Comparison of ENCODE assay signal across 8 cellular contexts in the genomic region with DNA sequence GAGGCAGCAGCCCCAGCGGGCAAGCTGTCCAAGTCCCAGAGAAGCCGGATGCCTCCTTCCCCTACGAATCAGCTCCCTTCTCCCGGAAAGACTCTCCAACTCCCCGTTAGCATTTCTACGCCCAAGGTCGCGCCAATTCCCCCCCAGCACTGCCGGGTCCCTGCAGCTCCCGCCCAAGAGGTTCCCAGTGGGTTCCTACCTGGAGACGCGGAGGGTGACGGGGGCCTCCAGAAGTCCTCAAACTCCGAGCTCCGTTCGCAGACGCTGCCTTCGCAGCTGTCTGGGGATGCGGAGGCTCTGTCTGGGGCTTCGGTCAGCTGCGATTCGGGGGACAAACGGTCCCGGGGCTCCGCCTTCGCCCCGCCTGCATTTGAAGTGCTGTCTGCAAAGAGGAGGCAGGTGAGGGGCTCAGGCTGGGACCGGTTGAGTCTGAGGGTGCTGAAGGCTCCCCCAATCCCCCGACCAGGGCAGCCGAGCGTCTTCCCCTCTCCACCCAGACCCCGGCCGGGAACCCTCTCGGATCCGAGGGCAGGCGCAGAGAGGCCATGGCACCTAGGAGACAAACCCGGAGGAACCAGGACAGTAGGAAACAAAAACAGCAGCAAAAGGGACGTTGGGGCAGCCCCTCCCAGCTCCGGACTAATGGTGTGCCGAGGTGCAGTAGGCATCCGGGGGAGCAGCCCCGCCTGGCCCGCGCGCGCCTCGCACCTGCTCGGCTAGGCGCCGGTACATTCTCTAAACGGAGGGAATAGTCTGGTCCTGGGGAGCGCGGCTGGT. TPM values are rescaled to one million over a fixed set of nuclear protein-coding genes. Genes with fewer than 3 reads are reported as not detected.
DNase-seq lines count a peak whose midpoint lies in the region; ATAC-seq and TF ChIP-seq lines count a peak whose summit lies in the region.

No MANE protein-coding gene starts in this region.

- no peak for TF ChIP-seq CTCF in natural killer cell (IDR thresholded peaks at IDR 0.05)

- DNase-seq in stimulated activated CD4-positive, alpha-beta T cell treated with anti-CD3 and anti-CD28 coated beads, Interleukin-12 subunit alpha, Interleukin-12 subunit beta, amount 100 ng/mL, for 4 hours: peak; percentile 39
- DNase-seq in stimulated activated CD4-positive, alpha-beta T cell treated with anti-CD3 and anti-CD28 coated beads, Interleukin-4, amount 100 ng/mL, for 24 hours: no peak
- peak in 4 of 5 donors; percentile 22 to 38 (median 27) for DNase-seq in T-helper 1 cell
- DNase-seq in effector CD4-positive, alpha-beta T cell: peak; percentile 9
- peak; percentile 34 for DNase-seq in natural killer cell
- no peak for DNase-seq in epidermal melanocyte (ENCODE audit: insufficient read length, low spot score)
- no peak for DNase-seq in sciatic nerve (ENCODE audit: low spot score)
- DNase-seq in SKM-1 (lab: John Stamatoyannopoulos, UW; ENCODE audit: unreplicated experiment): no peak

- no peaks in the 10 kb centered on the region for H3K27me3 Mint-ChIP-seq in natural killer cell (ENCODE audit: low read depth in 2 of 2)

- ATAC-seq in natural killer cell (peak in 1 of 3 donors; percentile 9), sciatic nerve (no peak)

- H3K4me3 Mint-ChIP-seq in natural killer cell: peak overlapping the region; percentile 98

- H3K9me3 Mint-ChIP-seq in natural killer cell: no peaks in the 10 kb centered on the region

- H3K27ac Mint-ChIP-seq in natural killer cell: peak overlapping the region; percentile 88 to 94

- intact Hi-C loops in natural killer cell (cut with micrococcal nuclease): no loop called here
- intact Hi-C loops in sciatic nerve (cut with DNase I): no loop called here

- H3K4me1 Mint-ChIP-seq in natural killer cell: peaks cover 50 to 71% of the 10 kb centered on the region in 2 donors

- H3K36me3 Mint-ChIP-seq in natural killer cell: peaks cover 8% of the 10 kb centered on the region

RNA-seq across cellular contexts. Expression of gene GFI1, which starts 3.9 kb away (rescaled TPM):
- total RNA-seq in natural killer cell (10 to 100 TPM; 42.7 to 50.3 (median 46.0) TPM), sciatic nerve (0.85 TPM)

Comparison
In these comparisons a context has a peak if more than half of its experiments do, and no peak if none do; other contexts are left out.
1. DNase-seq: peak in stimulated activated CD4-positive, alpha-beta T cell treated with anti-CD3 and anti-CD28 coated beads, Interleukin-12 subunit alpha, Interleukin-12 subunit beta, amount 100 ng/mL, for 4 hours (single experiment), T-helper 1 cell (4 of 5), effector CD4-positive, alpha-beta T cell (single experiment) and natural killer cell (single experiment); none in stimulated activated CD4-positive, alpha-beta T cell treated with anti-CD3 and anti-CD28 coated beads, Interleukin-4, amount 100 ng/mL, for 24 hours (single experiment), epidermal melanocyte (single experiment), sciatic nerve (single experiment) and SKM-1 (single experiment).
2. RNA of gene GFI1, which starts 3.9 kb away (total RNA-seq): 42.7 to 50.3 TPM in natural killer cell; 0.85 TPM in sciatic nerve (single experiment); every median in the first group is over 10 times any median in the second.